8 cellular contexts compared by ENCODE assay signal in the genomic region with DNA sequence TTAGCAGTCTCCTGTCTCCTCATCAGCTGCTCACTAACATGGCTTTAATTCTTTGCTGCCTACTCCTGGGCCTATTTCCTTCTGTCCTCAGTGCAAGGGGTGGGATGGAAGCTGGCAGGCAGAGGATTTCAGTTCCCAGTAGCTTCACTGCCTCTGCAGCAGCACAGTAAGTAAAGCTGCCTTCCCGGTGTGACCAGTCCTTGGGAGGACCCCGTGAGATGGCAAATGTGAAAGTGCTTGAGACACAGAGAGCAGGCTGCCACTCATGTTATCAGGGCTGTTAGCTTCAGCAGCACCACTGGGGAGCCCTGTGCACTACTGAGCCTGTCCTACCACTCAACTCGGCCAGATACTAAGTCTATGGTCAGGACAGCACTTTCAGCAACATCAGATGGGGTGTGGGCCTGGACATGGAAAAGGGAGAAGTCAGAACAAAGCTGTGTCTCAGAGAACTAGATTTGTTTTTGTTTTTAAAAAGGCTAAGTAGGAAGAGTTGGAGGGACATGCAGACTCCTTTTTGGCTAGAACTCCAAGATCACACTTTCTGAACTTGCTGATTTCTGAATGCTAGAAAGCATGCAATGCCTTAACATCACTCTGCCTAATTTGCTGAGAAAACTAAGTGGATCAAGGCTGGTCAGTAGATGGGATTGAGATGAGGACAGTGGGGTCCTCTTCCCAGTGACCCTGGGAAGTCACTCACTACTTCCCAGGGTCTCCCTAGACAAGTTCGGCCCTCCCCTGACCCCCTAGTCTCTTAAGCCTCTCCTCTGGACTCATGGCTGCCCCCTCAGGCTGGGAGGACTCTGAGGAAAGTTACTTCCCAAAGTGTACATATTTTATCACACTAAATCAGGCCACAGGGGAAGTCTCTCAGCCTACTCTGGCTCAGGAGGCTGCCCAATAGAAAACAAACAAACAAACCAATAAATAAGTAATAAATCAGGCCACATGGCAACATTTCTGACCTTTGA. TPM values are rescaled to one million over a fixed set of nuclear protein-coding genes. Genes with fewer than 3 reads are reported as not detected.
A peak's percentile ranks its signal among the peaks of the same experiment; 100 is the strongest.
DNase-seq lines count a peak whose midpoint lies in the region; ATAC-seq and TF ChIP-seq lines count a peak whose summit lies in the region.

No MANE protein-coding gene starts in this region.

- POLR2A ChIA-PET in HEK293T (lab: Yijun Ruan, JAX) = interaction anchor here (0.8 to 3.8 kb wide), 9 partner anchors 8 to 61 kb away, joined by 3 to 41 read pairs (median 4); partner anchors contain the start of gene LRRC59
- POLR2A ChIA-PET in SK-N-SH (lab: Yijun Ruan, JAX) = interaction anchor here (1.5 kb wide), 1 partner anchor 30 kb away, joined by 7 read pairs; the partner anchor contains the start of gene LRRC59

- no peak for TF ChIP-seq RAD21 in SK-N-SH (IDR thresholded peaks at IDR 0.05; ENCODE audit: low read length)

- peak overlapping the region; percentile 31; the same call in 1 of the 2 replicates for H2AFZ ChIP-seq in SK-N-SH (ENCODE audit: low read depth)

- peak overlapping the region; percentile 94 for H3K4me2 ChIP-seq in SK-N-SH

- peak overlapping the region; percentile 69 to 71 for H3K4me3 ChIP-seq in SK-N-SH (ENCODE audit: low read depth in 2 of 2, low read length in 1 of 2)

- peak; percentile 51 for ATAC-seq in stimulated activated naive CD8-positive, alpha-beta T cell treated with anti-CD3 and anti-CD28 coated beads, Interleukin-15, Interleukin-2, amounts not matched to agents 100 U/mL and 50 U/mL, for 24 hours

- no peaks in the 10 kb centered on the region for H3K9me2 ChIP-seq in SK-N-SH

- H3K79me2 ChIP-seq in SK-N-SH (ENCODE audit: insufficient read depth) = peaks cover 30% of the 10 kb centered on the region

- WGBS in SK-N-SH (ENCODE audit: low lambda C conversion rate) = 40% methylated on average over 4 of the region's 4 CpGs

- peak; percentile 69 for TF ChIP-seq CTCF in SK-N-SH (IDR thresholded peaks at IDR 0.05)

- H3K36me3 ChIP-seq in SK-N-SH (replicated peaks in 1 of 2; ENCODE audit: control insufficient read depth in 1 of 2, insufficient read depth in 2 of 2, low read length in 1 of 2) = no peaks in the 10 kb centered on the region

- H3K27me3 ChIP-seq in SK-N-SH (ENCODE audit: insufficient read depth) = no peaks in the 10 kb centered on the region

- peak overlapping the region; percentile 79 for H3K9ac ChIP-seq in SK-N-SH

- CTCF ChIA-PET in HEK293T (lab: Yijun Ruan, JAX) (interaction anchor here (1.5 to 1.9 kb wide), 3 partner anchors 25 to 65 kb away, joined by 5 to 10 read pairs (median 5); partner anchors contain the start of gene LRRC59), SK-N-SH (lab: Yijun Ruan, JAX) (interaction anchor here (0.7 to 3.4 kb wide), 9 partner anchors 8 to 74 kb away, joined by 3 to 18 read pairs (median 5); partner anchors contain the start of genes LRRC59 and RSAD1)

- no peaks in the 10 kb centered on the region for H3K9me3 ChIP-seq in SK-N-SH

- H3K27ac ChIP-seq in SK-N-SH (ENCODE audit: low read depth in 2 of 2, low read length in 1 of 2) = peak overlapping the region; percentile 39 to 70

- H3F3A ChIP-seq in SK-N-SH (replicated peaks; ENCODE audit: insufficient read depth) = peaks cover 31% of the 10 kb centered on the region

- H4K20me1 ChIP-seq in SK-N-SH (ENCODE audit: insufficient read depth) = no peaks in the 10 kb centered on the region

- H3K4me1 ChIP-seq in SK-N-SH (ENCODE audit: control insufficient read depth in 1 of 2, insufficient read depth in 2 of 2, low read depth in 1 of 2, low read length in 1 of 2) = peaks cover 21 to 23% of the 10 kb centered on the region in 2 experiments; a peak in 3 of 4 replicates

- DNase-seq in D341Med (ENCODE audit: low spot score) (peak; percentile 45), HEK293T (ENCODE audit: extremely low spot score) (peak; percentile 69), SK-N-SH (peak; percentile 72), left kidney (ENCODE audit: low read depth, low spot score) (peak; percentile 63), NCI-H1694 treated with DMSO at 0.1 percent for 48 hours (lab: John Stamatoyannopoulos, UW) (no peak), NCI-H2171 treated with DMSO at 0.1 percent for 48 hours (lab: John Stamatoyannopoulos, UW) (no peak)
- peak; percentile 4 for DNase-seq in central memory CD4-positive, alpha-beta T cell
- DNase-seq in stimulated activated naive CD8-positive, alpha-beta T cell treated with anti-CD3 and anti-CD28 coated beads, Interleukin-15, Interleukin-2, amounts not matched to agents 100 U/mL and 50 U/mL, for 24 hours = peak; percentile 63

- no peak for TF ChIP-seq EP300 in SK-N-SH (IDR thresholded peaks at IDR 0.05; ENCODE audit: borderline replicate concordance in 1 of 2, low read depth in 1 of 2, low read length in 1 of 2)

TF ChIP-seq in HEK293T, 16 proteins besides CTCF, POLR2A, EP300 and RAD21:
- 0 out of 2 replicates have a peak, but pooled peaks have one; percentile 49 for TF ChIP-seq FOXM1 (IDR thresholded peaks at IDR 0.05; ENCODE audit: borderline replicate concordance)
- TF ChIP-seq TARDBP (IDR thresholded peaks at IDR 0.05) = no peak
- peak; percentile 66 for TF ChIP-seq PKNOX1 (IDR thresholded peaks at IDR 0.05)
TF ChIP-seq in HEK293T: peak in this region for 2.

TF ChIP-seq in SK-N-SH, 30 proteins besides CTCF, POLR2A, EP300 and RAD21 (continues in another document):
- TF ChIP-seq SIN3A (IDR thresholded peaks at IDR 0.05; ENCODE audit: borderline replicate concordance, low read depth, low read length) (no peak), POLR2AphosphoS5 (IDR thresholded peaks at IDR 0.05; ENCODE audit: low read depth, low read length) (no peak), RXRA (IDR thresholded peaks at IDR 0.05; ENCODE audit: borderline replicate concordance, low read depth) (no peak), RFX5 (IDR thresholded peaks at IDR 0.05; ENCODE audit: low read length) (no peak), SMC3 (IDR thresholded peaks at IDR 0.05; ENCODE audit: low read depth, low read length) (no peak), TEAD4 (IDR thresholded peaks at IDR 0.05; ENCODE audit: borderline replicate concordance, insufficient read depth) (no peak), FOSL2 (IDR thresholded peaks at IDR 0.05; ENCODE audit: borderline replicate concordance, low read depth) (no peak), GATA2 (CRISPR knock-in tag; IDR thresholded peaks at IDR 0.05) (no peak), FOXM1 (IDR thresholded peaks at IDR 0.05; ENCODE audit: low read depth) (no peak), USF1 (IDR thresholded peaks at IDR 0.05; ENCODE audit: borderline replicate concordance, low read depth) (no peak), NRF1 (IDR thresholded peaks at IDR 0.05; ENCODE audit: low read depth, low read length) (no peak), TAF1 (IDR thresholded peaks at IDR 0.05; ENCODE audit: borderline replicate concordance, low read depth, low read length) (no peak; the same call in 1 of the 2 replicates), GABPA (IDR thresholded peaks at IDR 0.05; ENCODE audit: low read depth) (no peak), YY1 (IDR thresholded peaks at IDR 0.05; ENCODE audit: low read depth) (no peak), USF2 (IDR thresholded peaks at IDR 0.05; ENCODE audit: borderline replicate concordance, low read depth, low read length) (no peak), FOXJ3 (CRISPR knock-in tag; IDR thresholded peaks at IDR 0.05) (no peak), ZBTB33 (IDR thresholded peaks at IDR 0.05; ENCODE audit: borderline replicate concordance, low read depth) (no peak)

RNA-seq across cellular contexts. Expression of gene ACSF2, which starts 1.1 kb away (rescaled TPM):
- polyA plus RNA-seq in SK-N-SH (2012; rRNA removed) = 46.6 and 49.5 TPM in 2 replicates
- polyA plus RNA-seq in SK-N-SH (2012; cell fraction: cytosol; rRNA removed) = 34.6 and 41.5 TPM in 2 replicates
- 128 and 151 TPM in 2 replicates for polyA plus RNA-seq in SK-N-SH (2012; cell fraction: nucleus; rRNA removed)

RNA-seq across cellular contexts. Expression of gene LRRC59, which starts 29.8 kb away (rescaled TPM):
- 122 and 137 TPM in 2 replicates for polyA plus RNA-seq in SK-N-SH (2012; rRNA removed)
- 127 and 134 TPM in 2 replicates for polyA plus RNA-seq in SK-N-SH (2012; cell fraction: cytosol; rRNA removed)
- 62.7 and 94.9 TPM in 2 replicates for polyA plus RNA-seq in SK-N-SH (2012; cell fraction: nucleus; rRNA removed)

RNA-seq across cellular contexts. Expression of gene CHAD, which starts 41.6 kb away (rescaled TPM):
- polyA plus RNA-seq in SK-N-SH (2012; rRNA removed) = not detected in 2 replicates
- polyA plus RNA-seq in SK-N-SH (2012; cell fraction: cytosol; rRNA removed) = not detected in 2 replicates
- 0.04 TPM in 1 of 2 replicates, not detected in the other for polyA plus RNA-seq in SK-N-SH (2012; cell fraction: nucleus; rRNA removed)

RNA-seq across cellular contexts. Expression of gene RSAD1, which starts 51.6 kb away (rescaled TPM):
- polyA plus RNA-seq in SK-N-SH (2012; rRNA removed) = 44.7 and 58.9 TPM in 2 replicates
- polyA plus RNA-seq in SK-N-SH (2012; cell fraction: cytosol; rRNA removed) = 27.0 and 35.4 TPM in 2 replicates
- 171 and 180 TPM in 2 replicates for polyA plus RNA-seq in SK-N-SH (2012; cell fraction: nucleus; rRNA removed)

RNA-seq across cellular contexts. Expression of gene EME1, which starts 54.1 kb away (rescaled TPM):
- 16.9 and 21.5 TPM in 2 replicates for polyA plus RNA-seq in SK-N-SH (2012; rRNA removed)
- polyA plus RNA-seq in SK-N-SH (2012; cell fraction: cytosol; rRNA removed) = 7.3 and 9.0 TPM in 2 replicates
- polyA plus RNA-seq in SK-N-SH (2012; cell fraction: nucleus; rRNA removed) = 72.2 and 106 TPM in 2 replicates

Comparison
In these comparisons a context has a peak if more than half of its experiments do, and no peak if none do; other contexts are left out.
1. DNase-seq: peak in D341Med (single experiment), HEK293T (single experiment), SK-N-SH (single experiment), central memory CD4-positive, alpha-beta T cell (single experiment), left kidney (single experiment) and stimulated activated naive CD8-positive, alpha-beta T cell treated with anti-CD3 and anti-CD28 coated beads, Interleukin-15, Interleukin-2, amounts not matched to agents 100 U/mL and 50 U/mL, for 24 hours (single experiment); none in NCI-H1694 treated with DMSO at 0.1 percent for 48 hours (single experiment) and NCI-H2171 treated with DMSO at 0.1 percent for 48 hours (single experiment).